Comparison of ENCODE assay signal across 17 cellular contexts in the genomic region with DNA sequence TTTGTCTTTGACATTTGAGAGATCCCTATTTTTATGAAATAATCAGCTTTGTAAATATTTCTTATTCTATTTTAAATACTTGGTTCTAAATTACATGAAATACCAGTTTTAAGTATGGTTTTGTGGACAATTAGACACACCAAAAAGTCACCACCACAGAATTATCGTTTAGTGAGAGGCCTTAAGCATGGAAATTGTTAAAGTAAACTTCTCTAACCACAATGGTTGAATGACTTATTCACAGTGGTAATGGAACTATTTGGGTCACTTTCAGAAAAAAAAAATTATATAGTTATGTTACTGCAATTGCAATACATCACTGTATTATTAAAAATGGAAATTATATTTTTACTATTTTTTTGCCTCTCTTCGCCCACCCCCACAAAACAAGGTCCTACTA.
"Had no signal": no experiment of that assay in that cellular context is flagged by ENCODE, and none has a peak within 500 bp of the region (broad histone marks: within the 10 kb centered on the region; RNA-seq: fewer than 3 reads in every experiment).

No MANE protein-coding gene starts in this region.

- H3K27ac ChIP-seq: hepatocyte, left lung, thyroid gland had no signal

- H3K79me2 ChIP-seq: hepatocyte had no signal

- DNase-seq: activated CD4-positive, alpha-beta memory T cell treated with anti-CD3 and anti-CD28 coated beads, Interleukin-2, amount 10 ng/mL, durations not matched to agents 7 days and 5 days; activated CD4-positive, alpha-beta T cell treated with anti-CD3 and anti-CD28 coated beads for 36 hours; activated naive CD4-positive, alpha-beta T cell treated with anti-CD3 and anti-CD28 coated beads, Interleukin-2, amount 10 ng/mL, durations not matched to agents 7 days and 5 days; activated T-cell treated with anti-CD3 and anti-CD28 coated beads, Interleukin-2, amount 50 U/mL, for 24 hours; kidney; left lung; mammary epithelial cell; naive B cell; posterior cingulate gyrus; retina; stimulated activated CD4-positive, alpha-beta T cell treated with anti-CD3 and anti-CD28 coated beads, Interleukin-2, amount 100 ng/mL, for 48 hours; T-helper 17 cell; thyroid gland had no signal

- FAIRE-seq: kidney, urothelium cell line had no signal

- H3K27ac Mint-ChIP-seq: activated CD4-positive, alpha-beta memory T cell treated with anti-CD3 and anti-CD28 coated beads, Interleukin-2, amount 10 ng/mL, durations not matched to agents 7 days and 5 days; activated CD4-positive, alpha-beta T cell treated with anti-CD3 and anti-CD28 coated beads for 36 hours; activated naive CD4-positive, alpha-beta T cell treated with anti-CD3 and anti-CD28 coated beads, Interleukin-2, amount 10 ng/mL, durations not matched to agents 7 days and 5 days; activated T-cell treated with anti-CD3 and anti-CD28 coated beads, Interleukin-2, amount 50 U/mL, for 24 hours; brain; naive B cell; stimulated activated memory B cell treated with anti-CD40 and anti-IgM and Interleukin-4, amounts not matched to agents 10 μg/mL and 1 μg/mL and 100 μg/mL, for 72 hours; T-helper 17 cell had no signal

- H3K36me3 Mint-ChIP-seq: activated naive CD4-positive, alpha-beta T cell treated with anti-CD3 and anti-CD28 coated beads, Interleukin-2, amount 10 ng/mL, durations not matched to agents 7 days and 5 days; brain; naive B cell; stimulated activated memory B cell treated with anti-CD40 and anti-IgM and Interleukin-4, amounts not matched to agents 10 μg/mL and 1 μg/mL and 100 μg/mL, for 72 hours had no signal

- H3K4me1 Mint-ChIP-seq: activated CD4-positive, alpha-beta memory T cell treated with anti-CD3 and anti-CD28 coated beads, Interleukin-2, amount 10 ng/mL, durations not matched to agents 7 days and 5 days; activated CD4-positive, alpha-beta T cell treated with anti-CD3 and anti-CD28 coated beads for 36 hours; activated naive CD4-positive, alpha-beta T cell treated with anti-CD3 and anti-CD28 coated beads, Interleukin-2, amount 10 ng/mL, durations not matched to agents 7 days and 5 days; brain; naive B cell; stimulated activated memory B cell treated with anti-CD40 and anti-IgM and Interleukin-4, amounts not matched to agents 10 μg/mL and 1 μg/mL and 100 μg/mL, for 72 hours; T-helper 17 cell had no signal

- H3K9me3 ChIP-seq: thyroid gland had no signal

- H3K4me3 Mint-ChIP-seq: activated CD4-positive, alpha-beta memory T cell treated with anti-CD3 and anti-CD28 coated beads, Interleukin-2, amount 10 ng/mL, durations not matched to agents 7 days and 5 days; activated CD4-positive, alpha-beta T cell treated with anti-CD3 and anti-CD28 coated beads for 36 hours; activated naive CD4-positive, alpha-beta T cell treated with anti-CD3 and anti-CD28 coated beads, Interleukin-2, amount 10 ng/mL, durations not matched to agents 7 days and 5 days; activated T-cell treated with anti-CD3 and anti-CD28 coated beads, Interleukin-2, amount 50 U/mL, for 24 hours; brain; naive B cell; stimulated activated memory B cell treated with anti-CD40 and anti-IgM and Interleukin-4, amounts not matched to agents 10 μg/mL and 1 μg/mL and 100 μg/mL, for 72 hours; T-helper 17 cell had no signal

- H3K4me2 ChIP-seq: hepatocyte had no signal

- H2AFZ ChIP-seq: hepatocyte had no signal

- ATAC-seq: activated CD4-positive, alpha-beta T cell treated with anti-CD3 and anti-CD28 coated beads for 36 hours; left lung; stimulated activated memory B cell treated with anti-CD40 and anti-IgM and Interleukin-4, amounts not matched to agents 10 μg/mL and 1 μg/mL and 100 μg/mL, for 72 hours; T-helper 17 cell had no signal

- H3K27me3 ChIP-seq: hepatocyte, left lung, thyroid gland had no signal

- H3K4me1 ChIP-seq: left lung, thyroid gland had no signal

- H3K4me3 ChIP-seq: hepatocyte, left lung, thyroid gland had no signal

- H3K36me3 ChIP-seq: left lung, thyroid gland had no signal

- H3K27me3 Mint-ChIP-seq: activated CD4-positive, alpha-beta memory T cell treated with anti-CD3 and anti-CD28 coated beads, Interleukin-2, amount 10 ng/mL, durations not matched to agents 7 days and 5 days; activated CD4-positive, alpha-beta T cell treated with anti-CD3 and anti-CD28 coated beads for 36 hours; activated naive CD4-positive, alpha-beta T cell treated with anti-CD3 and anti-CD28 coated beads, Interleukin-2, amount 10 ng/mL, durations not matched to agents 7 days and 5 days; activated T-cell treated with anti-CD3 and anti-CD28 coated beads, Interleukin-2, amount 50 U/mL, for 24 hours; brain; naive B cell; stimulated activated memory B cell treated with anti-CD40 and anti-IgM and Interleukin-4, amounts not matched to agents 10 μg/mL and 1 μg/mL and 100 μg/mL, for 72 hours; T-helper 17 cell had no signal
